In genomic region chr1:15617173-15617873, GRCh38 we compare ENCODE assay signal across 8 cellular contexts. TPM values are rescaled to one million over a fixed set of nuclear protein-coding genes. Genes with fewer than 3 reads are reported as not detected.
DNase-seq lines count a peak whose midpoint lies in the region; ATAC-seq, FAIRE-seq and TF ChIP-seq lines count a peak whose summit lies in the region.

Gene DDI2, plus strand, starts transcription at chr1:15617458. Its CDS starts 213 bp downstream, at chr1:15617671.

- H3F3A ChIP-seq in smooth muscle cell (ENCODE audit: low read depth) = peaks cover 5% of the 10 kb centered on the region

- no peak for FAIRE-seq in bronchial epithelial cell (lab: Jason Lieb, UNC)

- H3K9me3 ChIP-seq in A673 (ENCODE audit: low read depth, low read length, poor library complexity, severe bottlenecking) (no peaks in the 10 kb centered on the region), smooth muscle cell (replicated peaks; ENCODE audit: low read depth) (no peaks in the 10 kb centered on the region)

- WGBS in smooth muscle cell (ENCODE audit: low lambda C conversion rate) = under 1% methylated on average over 48 of the region's 76 CpGs

- peaks cover 29% of the 10 kb centered on the region for H3K4me1 Mint-ChIP-seq in WTC11

- peak within 1 kb of the TSS; percentile 88 for H3K27ac Mint-ChIP-seq in WTC11

- POLR2A ChIA-PET in A673 (lab: Charles Lee; ENCODE audit: low non-redundant PET) (interaction anchor here (0.6 kb wide), 1 partner anchor 24 kb away, joined by 3 read pairs; no protein-coding TSS in a partner anchor), WTC11 (lab: Charles Lee) (interaction anchor here (0.8 to 1.1 kb wide), 2 partner anchors 13 to 14 kb away, joined by 3 to 7 read pairs; no protein-coding TSS in a partner anchor)

- H3K79me2 ChIP-seq in smooth muscle cell (ENCODE audit: low read depth) = peaks cover 33% of the 10 kb centered on the region

- no peaks in the 10 kb centered on the region for H3K36me3 Mint-ChIP-seq in WTC11

- H3K4me3 Mint-ChIP-seq in WTC11 = peak within 1 kb of the TSS; percentile 95

- ATAC-seq in GM18873 (IDR thresholded peaks at IDR 0.05; ENCODE audit: low FRiP score, unreplicated experiment) = peak; percentile 48
- peak; percentile 69 for ATAC-seq in HG03159 (IDR thresholded peaks at IDR 0.05; ENCODE audit: unreplicated experiment)
- ATAC-seq in WTC11 = peak; percentile 93

- peak within 1 kb of the TSS; percentile 89 for H3K4me3 ChIP-seq in A673 (ENCODE audit: low read depth, low read length, poor library complexity, severe bottlenecking)
- peak within 1 kb of the TSS; percentile 66 for H3K4me3 ChIP-seq in bronchial epithelial cell (ENCODE audit: low read depth, low read length)
- H3K4me3 ChIP-seq in smooth muscle cell = peak within 1 kb of the TSS; percentile 68

- CTCF ChIA-PET in A673 (lab: Charles Lee) (no interaction called here), WTC11 (lab: Charles Lee) (interaction anchor here (1.2 to 2.5 kb wide), 3 partner anchors 124 to 187 kb away, joined by 3 to 7 read pairs (median 4); no protein-coding TSS in a partner anchor)

- TF ChIP-seq CTCF in A673 (conservative IDR thresholded peaks at IDR 0.05; ENCODE audit: low read depth, low read length) (no peak), WTC11 (IDR thresholded peaks at IDR 0.05) (no peak), bronchial epithelial cell (IDR thresholded peaks at IDR 0.05; ENCODE audit: insufficient read depth, low read length, severe bottlenecking) (no peak), smooth muscle cell (IDR thresholded peaks at IDR 0.05; ENCODE audit: borderline replicate concordance, insufficient read depth, poor library complexity, severe bottlenecking) (no peak)

- peak within 1 kb of the TSS; percentile 70 for H2AFZ ChIP-seq in smooth muscle cell (ENCODE audit: low read depth)

- peak within 1 kb of the TSS; percentile 91 for H3K27ac ChIP-seq in A673 (ENCODE audit: low read depth, low read length, poor library complexity, severe bottlenecking)
- peak within 1 kb of the TSS; percentile 82 for H3K27ac ChIP-seq in smooth muscle cell (ENCODE audit: low read depth)

- H4K20me1 ChIP-seq in smooth muscle cell (ENCODE audit: low read depth) = peaks cover 19% of the 10 kb centered on the region

- peak within 1 kb of the TSS; percentile 88 for H3K4me2 ChIP-seq in smooth muscle cell

- no peaks in the 10 kb centered on the region for H3K27me3 ChIP-seq in A673 (replicated peaks; ENCODE audit: insufficient read depth, low read depth, low read length, poor library complexity)
- H3K27me3 ChIP-seq in bronchial epithelial cell (ENCODE audit: control insufficient read depth, insufficient read depth, low read length) = no peaks in the 10 kb centered on the region
- no peaks in the 10 kb centered on the region for H3K27me3 ChIP-seq in smooth muscle cell (ENCODE audit: low read depth)

- H3K9ac ChIP-seq in smooth muscle cell (ENCODE audit: low read depth) = peak within 1 kb of the TSS; percentile 81

- no peaks in the 10 kb centered on the region for H3K9me3 Mint-ChIP-seq in WTC11

- DNase-seq in A673 (ENCODE audit: low spot score) = peak; percentile 100
- DNase-seq in NCI-H2227 treated with DMSO at 0.1 percent for 48 hours (lab: John Stamatoyannopoulos, UW) = peak; percentile 96
- DNase-seq in WTC11 (ENCODE audit: low spot score) = peak; percentile 95
- peak; percentile 93 for DNase-seq in bronchial epithelial cell (ENCODE audit: low read depth)
- DNase-seq in iPS-NIHi7 (ENCODE audit: extremely low spot score) = peak; percentile 95
- peak; percentile 87 for DNase-seq in smooth muscle cell (lab: John Stamatoyannopoulos, UW; ENCODE audit: unreplicated experiment)

- H3K4me1 ChIP-seq in A673 (ENCODE audit: insufficient read depth, low read length, poor library complexity, severe bottlenecking) (peaks cover 10% of the 10 kb centered on the region), smooth muscle cell (ENCODE audit: low read depth) (peaks cover 20% of the 10 kb centered on the region)

- intact Hi-C loops in A673 (cut with micrococcal nuclease; ENCODE audit: unreplicated experiment) = no loop called here

- H3K36me3 ChIP-seq in A673 (ENCODE audit: insufficient read depth, low read length, poor library complexity, severe bottlenecking) (no peaks in the 10 kb centered on the region), bronchial epithelial cell (ENCODE audit: control insufficient read depth, insufficient read depth, low read length) (no peaks in the 10 kb centered on the region), smooth muscle cell (ENCODE audit: low read depth) (no peaks in the 10 kb centered on the region)

- no peaks in the 10 kb centered on the region for H3K27me3 Mint-ChIP-seq in WTC11 (ENCODE audit: low read depth)

- BruUV-seq in A673 (replicated peaks; lab: Mats Ljungman, UMichigan) = no TSS peak

TF ChIP-seq in WTC11, 78 proteins besides CTCF, POLR2A, EP300 and RAD21 (continues in another document):
- TF ChIP-seq FOXP4 (CRISPR knock-in tag; IDR thresholded peaks at IDR 0.05) (peak; percentile 31), FOXP1 (CRISPR knock-in tag; IDR thresholded peaks at IDR 0.05; ENCODE audit: borderline replicate concordance) (peak; percentile 93), PRRX2 (CRISPR knock-in tag; IDR thresholded peaks at IDR 0.05) (peak; percentile 76; the same call in 1 of the 2 replicates), CREM (CRISPR knock-in tag; IDR thresholded peaks at IDR 0.05) (0 out of 2 replicates have a peak, but pooled peaks have one; percentile 34), SP1 (CRISPR knock-in tag; conservative IDR thresholded peaks at IDR 0.05) (peak; percentile 98), RELA (CRISPR knock-in tag; IDR thresholded peaks at IDR 0.05; ENCODE audit: borderline replicate concordance) (peak; percentile 89; the same call in 1 of the 2 replicates), ZNF317 (CRISPR knock-in tag; IDR thresholded peaks at IDR 0.05; ENCODE audit: borderline replicate concordance, low read depth) (peak; percentile 42; the same call in 1 of the 2 replicates), E2F5 (CRISPR knock-in tag; IDR thresholded peaks at IDR 0.05) (peak; percentile 95), AR (CRISPR knock-in tag; IDR thresholded peaks at IDR 0.05) (no peak), NFE2L1 (CRISPR knock-in tag; IDR thresholded peaks at IDR 0.05) (peak; percentile 85; the same call in 1 of the 2 replicates), FOXK1 (CRISPR knock-in tag; IDR thresholded peaks at IDR 0.05) (peak; percentile 48), IRF1 (CRISPR knock-in tag; IDR thresholded peaks at IDR 0.05) (no peak), TEAD1 (CRISPR knock-in tag; IDR thresholded peaks at IDR 0.05) (peak; percentile 36; the same call in 1 of the 2 replicates), ZNF232 (CRISPR knock-in tag; IDR thresholded peaks at IDR 0.05) (peak; percentile 80), KAT7 (CRISPR knock-in tag; IDR thresholded peaks at IDR 0.05; ENCODE audit: borderline replicate concordance) (peak; percentile 33; the same call in 1 of the 2 replicates)

RNA-seq across cellular contexts. Expression of gene DDI2, which starts in this region (rescaled TPM):
- total RNA-seq in A673 (2021) = 38.1 and 41.3 TPM in 2 replicates
- 33.8 to 34.2 TPM (median 33.8 TPM) in 3 replicates for total RNA-seq in WTC11 (2021)
- total RNA-seq in bronchial epithelial cell = 13.7 and 19.1 TPM in 2 replicates
- total RNA-seq in smooth muscle cell = 10.9 and 11.4 TPM in 2 replicates
- polyA plus RNA-seq in smooth muscle cell = 1.5 and 3.5 TPM in 2 replicates

Comparison
In these comparisons a context has a peak if more than half of its experiments do, and no peak if none do; other contexts are left out.
1. Peak in every context shown above with its lines: DNase-seq, ATAC-seq, H3K4me3 ChIP-seq and H3K27ac ChIP-seq.